21 cellular contexts compared by ENCODE assay signal in genomic region chr3:177852408-177852807, GRCh38.
DNase-seq lines count a peak whose midpoint lies in the region; ATAC-seq, FAIRE-seq and TF ChIP-seq lines count a peak whose summit lies in the region.
"Had no signal": no experiment of that assay in that cellular context is flagged by ENCODE, and none has a peak within 500 bp of the region (broad histone marks: within the 10 kb centered on the region; RNA-seq: fewer than 3 reads in every experiment).

No MANE protein-coding gene starts in this region.

- H3K9me3 ChIP-seq in HEK293 (ENCODE audit: control insufficient read depth, insufficient read depth, low read depth, low read length) (no peaks in the 10 kb centered on the region), PC-3 (ENCODE audit: low read length) (no peaks in the 10 kb centered on the region), endothelial cell of umbilical vein (replicated peaks; ENCODE audit: control insufficient read depth, insufficient read depth, low read length) (no peaks in the 10 kb centered on the region), endodermal cell (ENCODE audit: control insufficient read depth, low read length) (no peaks in the 10 kb centered on the region), Peyer's patch (no peaks in the 10 kb centered on the region)

- H3K9ac ChIP-seq in PC-3 (ENCODE audit: low read length) (no peak overlapping the region), endothelial cell of umbilical vein (replicated peaks; ENCODE audit: extremely low read depth, insufficient read depth, low read length) (no peak overlapping the region), endodermal cell (ENCODE audit: extremely low read depth, low read length, poor library complexity, severe bottlenecking) (no peak overlapping the region)

- H3K27me3 Mint-ChIP-seq in progenitor cell of endocrine pancreas (no peaks in the 10 kb centered on the region), endodermal cell (ENCODE audit: insufficient read depth) (no peaks in the 10 kb centered on the region)

- H3K27ac ChIP-seq in HEK293 (ENCODE audit: extremely low read depth, low read depth, low read length), result no peak overlapping the region
- H3K27ac ChIP-seq in PC-3 (ENCODE audit: low read length), result peak overlapping the region; percentile 25
- no peak overlapping the region for H3K27ac ChIP-seq in endothelial cell of umbilical vein (ENCODE audit: insufficient read depth, low read depth, low read length)
- no peak overlapping the region for H3K27ac ChIP-seq in endodermal cell (ENCODE audit: low read depth, low read length)
- no peak overlapping the region for H3K27ac ChIP-seq in Peyer's patch
- H3K27ac ChIP-seq: HL-60 had no signal

- TF ChIP-seq POLR2A in endothelial cell of umbilical vein (IDR thresholded peaks at IDR 0.05; ENCODE audit: low read depth, low read length) (no peak), Peyer's patch (IDR thresholded peaks at IDR 0.05) (no peak)

- CTCF ChIA-PET in HEK293 (lab: Yijun Ruan, JAX), result no interaction called here
- CTCF ChIA-PET in PC-3 (lab: Charles Lee), result no interaction called here
- CTCF ChIA-PET in endothelial cell of umbilical vein (lab: Charles Lee), result interaction anchor here (1.1 kb wide), 1 partner anchor 18 kb away, joined by 3 read pairs; no protein-coding TSS in a partner anchor

- ATAC-seq in PC-3 (peak; percentile 97), GM19351 (IDR thresholded peaks at IDR 0.05; ENCODE audit: unreplicated experiment) (no peak)
- ATAC-seq: GM23338 had no signal

- H3K9me3 Mint-ChIP-seq in progenitor cell of endocrine pancreas (ENCODE audit: low read depth) (peaks cover 6% of the 10 kb centered on the region), endodermal cell (no peaks in the 10 kb centered on the region)
- H3K9me3 Mint-ChIP-seq: GM23338 had no signal

- no peak for FAIRE-seq in endothelial cell of umbilical vein (lab: Jason Lieb, UNC)
- FAIRE-seq: G401.6, HTR-8/SVneo had no signal

- H3K27ac Mint-ChIP-seq in progenitor cell of endocrine pancreas (peak overlapping the region; percentile 77), endodermal cell (no peak overlapping the region)
- H3K27ac Mint-ChIP-seq: GM23338 had no signal

- H3K27me3 ChIP-seq in PC-3 (ENCODE audit: low read length) (no peaks in the 10 kb centered on the region), endothelial cell of umbilical vein (ENCODE audit: control insufficient read depth in 2 of 2, insufficient read depth in 2 of 2, low read length in 2 of 2) (no peaks in the 10 kb centered on the region), endodermal cell (ENCODE audit: control insufficient read depth, insufficient read depth, low read length, poor library complexity, severe bottlenecking) (no peaks in the 10 kb centered on the region), Peyer's patch (no peaks in the 10 kb centered on the region)

- H3K4me3 Mint-ChIP-seq in progenitor cell of endocrine pancreas (ENCODE audit: low read depth), result no peak overlapping the region
- H3K4me3 Mint-ChIP-seq in endodermal cell, result no peak overlapping the region
- H3K4me3 Mint-ChIP-seq: GM23338 had no signal

- peak overlapping the region; percentile 45 for H3K4me2 ChIP-seq in PC-3 (ENCODE audit: low read length)
- H3K4me2 ChIP-seq in endothelial cell of umbilical vein (ENCODE audit: insufficient read depth, low read length), result no peak overlapping the region
- H3K4me2 ChIP-seq: GM23338 had no signal

- H3K4me1 Mint-ChIP-seq in progenitor cell of endocrine pancreas (ENCODE audit: low read depth), result peaks cover 19% of the 10 kb centered on the region
- no peaks in the 10 kb centered on the region for H3K4me1 Mint-ChIP-seq in endodermal cell
- H3K4me1 Mint-ChIP-seq: GM23338 had no signal

- H3K36me3 Mint-ChIP-seq in progenitor cell of endocrine pancreas (ENCODE audit: insufficient read depth), result peaks cover 2% of the 10 kb centered on the region
- no peaks in the 10 kb centered on the region for H3K36me3 Mint-ChIP-seq in endodermal cell (ENCODE audit: low read depth)

- H3K4me1 ChIP-seq in HEK293 (ENCODE audit: control insufficient read depth, insufficient read depth, low read length), result no peaks in the 10 kb centered on the region
- peaks cover 18% of the 10 kb centered on the region for H3K4me1 ChIP-seq in PC-3 (ENCODE audit: insufficient read depth, low read length)
- H3K4me1 ChIP-seq in endothelial cell of umbilical vein (ENCODE audit: control insufficient read depth, extremely low read depth, insufficient read depth, low read length), result no peaks in the 10 kb centered on the region
- no peaks in the 10 kb centered on the region for H3K4me1 ChIP-seq in endodermal cell (ENCODE audit: control insufficient read depth, insufficient read depth, low read length)
- H3K4me1 ChIP-seq in Peyer's patch, result no peaks in the 10 kb centered on the region

- H3K79me2 ChIP-seq in PC-3 (ENCODE audit: low read length) (no peaks in the 10 kb centered on the region), endothelial cell of umbilical vein (ENCODE audit: control insufficient read depth, insufficient read depth, low read length) (no peaks in the 10 kb centered on the region)

- TF ChIP-seq CTCF in HEK293 (tag by site-specific recombination; IDR thresholded peaks at IDR 0.05) (no peak), PC-3 (conservative IDR thresholded peaks at IDR 0.05; ENCODE audit: low read depth, low read length) (no peak), endothelial cell of umbilical vein (IDR thresholded peaks at IDR 0.05; ENCODE audit: extremely low read depth in 1 of 2, insufficient read depth in 1 of 2, low read depth in 1 of 2, low read length in 2 of 2) (no peak), progenitor cell of endocrine pancreas (IDR thresholded peaks at IDR 0.05; ENCODE audit: unreplicated experiment) (no peak), endodermal cell (conservative IDR thresholded peaks at IDR 0.05) (no peak), Peyer's patch (IDR thresholded peaks at IDR 0.05) (no peak)

- POLR2A ChIA-PET in HEK293 (lab: Yijun Ruan, JAX) (no interaction called here), PC-3 (lab: Charles Lee; ENCODE audit: unreplicated experiment) (no interaction called here), endothelial cell of umbilical vein (lab: Charles Lee) (no interaction called here)

- no TSS peak for BruUV-seq in PC-3 (replicated peaks; lab: Mats Ljungman, UMichigan)
- no TSS peak for BruUV-seq in endothelial cell of umbilical vein (replicated peaks; lab: Mats Ljungman, UMichigan)

- H4K20me1 ChIP-seq in PC-3 (ENCODE audit: low read length) (no peaks in the 10 kb centered on the region), endothelial cell of umbilical vein (replicated peaks; ENCODE audit: control insufficient read depth, extremely low read depth, insufficient read depth, low read length) (no peaks in the 10 kb centered on the region)

- no peaks in the 10 kb centered on the region for H3K9me1 ChIP-seq in endothelial cell of umbilical vein (replicated peaks; ENCODE audit: control insufficient read depth, extremely low read depth, insufficient read depth, low read length)

- H3K9me2 ChIP-seq in PC-3 (replicated peaks; ENCODE audit: low read length), result 0 out of 2 replicates have a peak, but pooled peaks cover 4% of the 10 kb centered on the region

- H3K36me3 ChIP-seq in HEK293 (ENCODE audit: control insufficient read depth in 2 of 2, insufficient read depth in 1 of 2, low read length in 2 of 2) (no peaks in the 10 kb centered on the region), PC-3 (ENCODE audit: low read depth, low read length) (no peaks in the 10 kb centered on the region), endothelial cell of umbilical vein (ENCODE audit: control insufficient read depth in 2 of 2, extremely low read depth in 1 of 2, insufficient read depth in 2 of 2, low read length in 2 of 2) (no peaks in the 10 kb centered on the region), endodermal cell (ENCODE audit: control insufficient read depth, insufficient read depth, low read length) (no peaks in the 10 kb centered on the region), Peyer's patch (no peaks in the 10 kb centered on the region)

- 94% methylated on average over 2 of the region's 2 CpGs; no CpG with 5 or more reads in 1 of the 2 experiments for WGBS in endodermal cell (ENCODE audit: insufficient coverage in 1 of 2, insufficient read length in 1 of 2), 2 experiments

- H3K4me3 ChIP-seq in HEK293 (ENCODE audit: low read depth, low read length), result no peak overlapping the region
- H3K4me3 ChIP-seq in PC-3 (ENCODE audit: low read length), result no peak overlapping the region
- no peak overlapping the region for H3K4me3 ChIP-seq in endothelial cell of umbilical vein (replicated peaks in 1 of 3; ENCODE audit: insufficient read depth in 1 of 3, low read depth in 1 of 3, low read length in 3 of 3)
- H3K4me3 ChIP-seq in endodermal cell (ENCODE audit: low read length), result no peak overlapping the region
- no peak overlapping the region for H3K4me3 ChIP-seq in Peyer's patch
- H3K4me3 ChIP-seq: GM23338 had no signal

- dilution Hi-C loops in endothelial cell of umbilical vein (cut with MboI; ENCODE audit: extremely low pct_ligation_motif_present, low sequenced_read_pairs), result no loop called here

- H2AFZ ChIP-seq in PC-3 (ENCODE audit: low read length) (no peak overlapping the region), endothelial cell of umbilical vein (ENCODE audit: low read depth, low read length) (no peak overlapping the region)
- H2AFZ ChIP-seq: GM23338 had no signal

- no peaks in the 10 kb centered on the region for H3F3A ChIP-seq in PC-3 (ENCODE audit: low read length, unreplicated experiment)

- peak; percentile 71 for DNase-seq in PC-3
- DNase-seq in endothelial cell of umbilical vein (ENCODE audit: low read depth, low spot score), result peak; percentile 65
- DNase-seq in progenitor cell of endocrine pancreas (ENCODE audit: low spot score, unreplicated experiment), result no peak
- no peak for DNase-seq in A172 (ENCODE audit: low spot score)
- DNase-seq in endodermal cell, result no peak
- DNase-seq in Peyer's patch, result no peak
- DNase-seq: ACHN, C1 segment of cervical spinal cord, DND-41, HCEC 1CT, Kasumi-1, NCI-H1092 treated with DMSO at 0.1 percent for 48 hours, NCI-H1694, NCI-H2081 treated with DMSO at 0.1 percent for 48 hours, NCI-H510A had no signal

- intact Hi-C loops in PC-3 (cut with micrococcal nuclease), result loop anchor here (5.0 kb wide), 1 partner anchor 80 kb away; no protein-coding TSS in a partner anchor
- intact Hi-C loops in endothelial cell of umbilical vein (cut with micrococcal nuclease), result no loop called here

TF ChIP-seq in HEK293, 187 proteins besides CTCF, POLR2A, EP300 and RAD21 (continues in another document):
- TF ChIP-seq ZNF335 (tag by site-specific recombination; conservative IDR thresholded peaks at IDR 0.05), result no peak
- no peak for TF ChIP-seq ZNF302 (tag by site-specific recombination; IDR thresholded peaks at IDR 0.05; ENCODE audit: low read depth)
- TF ChIP-seq ZNF555 (tag by site-specific recombination; conservative IDR thresholded peaks at IDR 0.05), result no peak
- TF ChIP-seq ZFP41 (tag by site-specific recombination; IDR thresholded peaks at IDR 0.05; ENCODE audit: borderline replicate concordance), result no peak

TF ChIP-seq in endothelial cell of umbilical vein, 7 proteins besides CTCF, POLR2A, EP300 and RAD21:
- no peak for TF ChIP-seq MYC (IDR thresholded peaks at IDR 0.05; ENCODE audit: low read depth, low read length)
- TF ChIP-seq JUN (IDR thresholded peaks at IDR 0.05; ENCODE audit: borderline replicate concordance, insufficient read depth, insufficient read length, low read depth), result no peak

Comparison
In these comparisons a context has a peak if more than half of its experiments do, and no peak if none do; other contexts are left out.
1. DNase-seq: peak in PC-3 (single experiment) and endothelial cell of umbilical vein (single experiment); none in progenitor cell of endocrine pancreas (single experiment), A172 (single experiment), endodermal cell (single experiment) and Peyer's patch (0 of 3).